2 cellular contexts compared by ENCODE assay signal in genomic region chr7:56105508-56105907, GRCh38.
TF ChIP-seq lines count a peak whose summit lies in the region.

No MANE protein-coding gene starts in this region.

TF ChIP-seq in HCT116, 20 proteins besides CTCF, POLR2A, EP300 and RAD21:
- TF ChIP-seq POLR2AphosphoS5 (IDR thresholded peaks at IDR 0.05; ENCODE audit: low read depth, low read length) (peak; percentile 30; the same call in 1 of the 2 replicates), EZH2 (IDR thresholded peaks at IDR 0.05) (no peak)
TF ChIP-seq in HCT116: peak in this region for 1.

TF ChIP-seq in HepG2, 621 proteins besides CTCF, POLR2A, EP300 and RAD21 (continues in another document):
- TF ChIP-seq ATF1 (CRISPR knock-in tag; IDR thresholded peaks at IDR 0.05) (0 out of 2 replicates have a peak, but pooled peaks have one; percentile 8), ADNP (CRISPR knock-in tag; IDR thresholded peaks at IDR 0.05) (no peak), ATF7 (IDR thresholded peaks at IDR 0.05) (peak; percentile 88), ATF7 (CRISPR knock-in tag; IDR thresholded peaks at IDR 0.05) (no peak), HNRNPL (IDR thresholded peaks at IDR 0.05; ENCODE audit: low read depth, low read length) (no peak), TEAD3 (CRISPR knock-in tag; optimal IDR thresholded peaks at IDR 0.05; ENCODE audit: borderline replicate concordance) (no peak), ZNF550 (CRISPR knock-in tag; IDR thresholded peaks at IDR 0.05; ENCODE audit: borderline replicate concordance) (no peak), ZNF292 (CRISPR knock-in tag; IDR thresholded peaks at IDR 0.05; ENCODE audit: borderline replicate concordance, low read depth) (no peak), SSRP1 (CRISPR knock-in tag; IDR thresholded peaks at IDR 0.05) (no peak), ZNF225 (CRISPR knock-in tag; IDR thresholded peaks at IDR 0.05) (no peak), SRSF1 (optimal IDR thresholded peaks at IDR 0.05; ENCODE audit: low read depth, low read length) (no peak), CREB1 (IDR thresholded peaks at IDR 0.05) (peak; percentile 91), CREB1 (CRISPR knock-in tag; IDR thresholded peaks at IDR 0.05) (peak; percentile 41; the same call in 1 of the 2 replicates), SOX13 (IDR thresholded peaks at IDR 0.05) (no peak), SOX13 (CRISPR knock-in tag; conservative IDR thresholded peaks at IDR 0.05 in 1 of 2, IDR thresholded peaks at IDR 0.05 in 1 of 2) (no peak), CREM (IDR thresholded peaks at IDR 0.05) (0 out of 2 replicates have a peak, but pooled peaks have one; percentile 30), CREM (CRISPR knock-in tag; IDR thresholded peaks at IDR 0.05) (no peak), SIN3A (IDR thresholded peaks at IDR 0.05; ENCODE audit: borderline replicate concordance, low read depth, low read length) (no peak), ZSCAN9 (CRISPR knock-in tag; IDR thresholded peaks at IDR 0.05; ENCODE audit: borderline replicate concordance) (0 out of 2 replicates have a peak, but pooled peaks have one; percentile 3), XBP1 (CRISPR knock-in tag; IDR thresholded peaks at IDR 0.05) (no peak), HOXA3 (CRISPR knock-in tag; IDR thresholded peaks at IDR 0.05) (peak; percentile 40; the same call in 1 of the 2 replicates), ZBTB21 (CRISPR knock-in tag; IDR thresholded peaks at IDR 0.05) (peak; percentile 89), GPBP1L1 (CRISPR knock-in tag; IDR thresholded peaks at IDR 0.05) (no peak), LRRFIP1 (CRISPR knock-in tag; conservative IDR thresholded peaks at IDR 0.05) (no peak), EZH2 (conservative IDR thresholded peaks at IDR 0.05; ENCODE audit: low read depth, low read length) (no peak), ZNF558 (CRISPR knock-in tag; IDR thresholded peaks at IDR 0.05; ENCODE audit: borderline replicate concordance) (0 out of 2 replicates have a peak, but pooled peaks have one; percentile 15), CBX2 (IDR thresholded peaks at IDR 0.05; ENCODE audit: low read depth, low read length) (no peak), CBX2 (CRISPR knock-in tag; IDR thresholded peaks at IDR 0.05; ENCODE audit: low read depth) (no peak), ZNF263 (CRISPR knock-in tag; IDR thresholded peaks at IDR 0.05) (no peak), FOSL2 (CRISPR knock-in tag; IDR thresholded peaks at IDR 0.05) (0 out of 2 replicates have a peak, but pooled peaks have one; percentile 7), ZNF781 (CRISPR knock-in tag; IDR thresholded peaks at IDR 0.05; ENCODE audit: borderline replicate concordance, not compliant biosample characterization) (no peak), HIVEP1 (CRISPR knock-in tag; IDR thresholded peaks at IDR 0.05) (no peak), ELF3 (CRISPR knock-in tag; IDR thresholded peaks at IDR 0.05) (no peak), XRCC5 (optimal IDR thresholded peaks at IDR 0.05; ENCODE audit: low read length) (no peak), ZNF383 (CRISPR knock-in tag; IDR thresholded peaks at IDR 0.05; ENCODE audit: borderline replicate concordance) (no peak), NAIF1 (CRISPR knock-in tag; IDR thresholded peaks at IDR 0.05; ENCODE audit: borderline replicate concordance) (no peak), ZBTB25 (CRISPR knock-in tag; IDR thresholded peaks at IDR 0.05) (no peak), ATF3 (CRISPR knock-in tag; IDR thresholded peaks at IDR 0.05) (no peak), ESRRA (CRISPR knock-in tag; IDR thresholded peaks at IDR 0.05; ENCODE audit: low read depth) (no peak), NFKB2 (CRISPR knock-in tag; IDR thresholded peaks at IDR 0.05; ENCODE audit: borderline replicate concordance) (no peak), PHF5A (CRISPR knock-in tag; IDR thresholded peaks at IDR 0.05; ENCODE audit: low read depth, unreplicated experiment) (no peak), ZNF563 (CRISPR knock-in tag; IDR thresholded peaks at IDR 0.05) (no peak), MEF2D (CRISPR knock-in tag; IDR thresholded peaks at IDR 0.05) (no peak), HDAC1 (CRISPR knock-in tag; IDR thresholded peaks at IDR 0.05) (no peak)
- TF ChIP-seq, protein P1, sequence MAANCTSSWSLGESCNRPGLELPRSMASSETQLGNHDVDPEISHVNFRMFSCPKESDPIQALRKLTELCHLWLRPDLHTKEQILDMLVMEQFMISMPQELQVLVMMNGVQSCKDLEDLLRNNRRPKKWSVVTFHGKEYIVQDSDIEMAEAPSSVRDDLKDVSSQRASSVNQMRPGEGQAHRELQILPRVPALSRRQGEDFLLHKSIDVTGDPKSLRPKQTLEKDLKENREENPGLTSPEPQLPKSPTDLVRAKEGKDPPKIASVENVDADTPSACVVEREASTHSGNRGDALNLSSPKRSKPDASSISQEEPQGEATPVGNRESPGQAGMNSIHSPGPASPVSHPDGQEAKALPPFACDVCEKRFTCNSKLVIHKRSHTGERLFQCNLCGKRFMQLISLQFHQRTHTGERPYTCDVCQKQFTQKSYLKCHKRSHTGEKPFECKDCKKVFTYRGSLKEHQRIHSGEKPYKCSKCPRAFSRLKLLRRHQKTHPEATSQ (CRISPR knock-in tag; IDR thresholded peaks at IDR 0.05; ENCODE audit: borderline replicate concordance): no peak
- TF ChIP-seq, protein P2, sequence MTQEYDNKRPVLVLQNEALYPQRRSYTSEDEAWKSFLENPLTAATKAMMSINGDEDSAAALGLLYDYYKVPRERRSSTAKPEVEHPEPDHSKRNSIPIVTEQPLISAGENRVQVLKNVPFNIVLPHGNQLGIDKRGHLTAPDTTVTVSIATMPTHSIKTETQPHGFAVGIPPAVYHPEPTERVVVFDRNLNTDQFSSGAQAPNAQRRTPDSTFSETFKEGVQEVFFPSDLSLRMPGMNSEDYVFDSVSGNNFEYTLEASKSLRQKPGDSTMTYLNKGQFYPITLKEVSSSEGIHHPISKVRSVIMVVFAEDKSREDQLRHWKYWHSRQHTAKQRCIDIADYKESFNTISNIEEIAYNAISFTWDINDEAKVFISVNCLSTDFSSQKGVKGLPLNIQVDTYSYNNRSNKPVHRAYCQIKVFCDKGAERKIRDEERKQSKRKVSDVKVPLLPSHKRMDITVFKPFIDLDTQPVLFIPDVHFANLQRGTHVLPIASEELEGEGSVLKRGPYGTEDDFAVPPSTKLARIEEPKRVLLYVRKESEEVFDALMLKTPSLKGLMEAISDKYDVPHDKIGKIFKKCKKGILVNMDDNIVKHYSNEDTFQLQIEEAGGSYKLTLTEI (CRISPR knock-in tag; conservative IDR thresholded peaks at IDR 0.05): no peak
- TF ChIP-seq, protein P3, sequence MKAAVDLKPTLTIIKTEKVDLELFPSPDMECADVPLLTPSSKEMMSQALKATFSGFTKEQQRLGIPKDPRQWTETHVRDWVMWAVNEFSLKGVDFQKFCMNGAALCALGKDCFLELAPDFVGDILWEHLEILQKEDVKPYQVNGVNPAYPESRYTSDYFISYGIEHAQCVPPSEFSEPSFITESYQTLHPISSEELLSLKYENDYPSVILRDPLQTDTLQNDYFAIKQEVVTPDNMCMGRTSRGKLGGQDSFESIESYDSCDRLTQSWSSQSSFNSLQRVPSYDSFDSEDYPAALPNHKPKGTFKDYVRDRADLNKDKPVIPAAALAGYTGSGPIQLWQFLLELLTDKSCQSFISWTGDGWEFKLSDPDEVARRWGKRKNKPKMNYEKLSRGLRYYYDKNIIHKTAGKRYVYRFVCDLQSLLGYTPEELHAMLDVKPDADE (CRISPR knock-in tag; IDR thresholded peaks at IDR 0.05): no peak
- TF ChIP-seq, protein P4, sequence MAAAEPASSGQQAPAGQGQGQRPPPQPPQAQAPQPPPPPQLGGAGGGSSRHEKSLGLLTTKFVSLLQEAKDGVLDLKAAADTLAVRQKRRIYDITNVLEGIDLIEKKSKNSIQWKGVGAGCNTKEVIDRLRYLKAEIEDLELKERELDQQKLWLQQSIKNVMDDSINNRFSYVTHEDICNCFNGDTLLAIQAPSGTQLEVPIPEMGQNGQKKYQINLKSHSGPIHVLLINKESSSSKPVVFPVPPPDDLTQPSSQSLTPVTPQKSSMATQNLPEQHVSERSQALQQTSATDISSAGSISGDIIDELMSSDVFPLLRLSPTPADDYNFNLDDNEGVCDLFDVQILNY (CRISPR knock-in tag; conservative IDR thresholded peaks at IDR 0.05): no peak
- TF ChIP-seq, protein P5, sequence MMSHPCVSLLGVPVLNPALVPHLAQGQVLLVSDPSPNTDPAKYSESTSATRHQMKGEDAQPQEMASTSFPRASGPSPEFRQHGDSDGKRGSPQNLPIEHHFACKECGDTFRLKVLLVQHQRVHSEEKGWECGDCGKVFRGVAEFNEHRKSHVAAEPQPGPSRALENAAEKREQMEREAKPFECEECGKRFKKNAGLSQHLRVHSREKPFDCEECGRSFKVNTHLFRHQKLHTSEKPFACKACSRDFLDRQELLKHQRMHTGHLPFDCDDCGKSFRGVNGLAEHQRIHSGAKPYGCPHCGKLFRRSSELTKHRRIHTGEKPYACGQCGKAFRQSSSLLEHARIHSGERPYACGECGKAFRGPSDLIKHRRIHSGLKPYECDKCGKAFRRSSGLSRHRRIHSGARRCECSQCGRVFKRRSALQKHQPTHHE (CRISPR knock-in tag; IDR thresholded peaks at IDR 0.05; ENCODE audit: borderline replicate concordance): no peak
- TF ChIP-seq, protein P6, sequence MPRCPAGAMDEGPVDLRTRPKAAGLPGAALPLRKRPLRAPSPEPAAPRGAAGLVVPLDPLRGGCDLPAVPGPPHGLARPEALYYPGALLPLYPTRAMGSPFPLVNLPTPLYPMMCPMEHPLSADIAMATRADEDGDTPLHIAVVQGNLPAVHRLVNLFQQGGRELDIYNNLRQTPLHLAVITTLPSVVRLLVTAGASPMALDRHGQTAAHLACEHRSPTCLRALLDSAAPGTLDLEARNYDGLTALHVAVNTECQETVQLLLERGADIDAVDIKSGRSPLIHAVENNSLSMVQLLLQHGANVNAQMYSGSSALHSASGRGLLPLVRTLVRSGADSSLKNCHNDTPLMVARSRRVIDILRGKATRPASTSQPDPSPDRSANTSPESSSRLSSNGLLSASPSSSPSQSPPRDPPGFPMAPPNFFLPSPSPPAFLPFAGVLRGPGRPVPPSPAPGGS (CRISPR knock-in tag; IDR thresholded peaks at IDR 0.05): no peak
